In the genomic region with DNA sequence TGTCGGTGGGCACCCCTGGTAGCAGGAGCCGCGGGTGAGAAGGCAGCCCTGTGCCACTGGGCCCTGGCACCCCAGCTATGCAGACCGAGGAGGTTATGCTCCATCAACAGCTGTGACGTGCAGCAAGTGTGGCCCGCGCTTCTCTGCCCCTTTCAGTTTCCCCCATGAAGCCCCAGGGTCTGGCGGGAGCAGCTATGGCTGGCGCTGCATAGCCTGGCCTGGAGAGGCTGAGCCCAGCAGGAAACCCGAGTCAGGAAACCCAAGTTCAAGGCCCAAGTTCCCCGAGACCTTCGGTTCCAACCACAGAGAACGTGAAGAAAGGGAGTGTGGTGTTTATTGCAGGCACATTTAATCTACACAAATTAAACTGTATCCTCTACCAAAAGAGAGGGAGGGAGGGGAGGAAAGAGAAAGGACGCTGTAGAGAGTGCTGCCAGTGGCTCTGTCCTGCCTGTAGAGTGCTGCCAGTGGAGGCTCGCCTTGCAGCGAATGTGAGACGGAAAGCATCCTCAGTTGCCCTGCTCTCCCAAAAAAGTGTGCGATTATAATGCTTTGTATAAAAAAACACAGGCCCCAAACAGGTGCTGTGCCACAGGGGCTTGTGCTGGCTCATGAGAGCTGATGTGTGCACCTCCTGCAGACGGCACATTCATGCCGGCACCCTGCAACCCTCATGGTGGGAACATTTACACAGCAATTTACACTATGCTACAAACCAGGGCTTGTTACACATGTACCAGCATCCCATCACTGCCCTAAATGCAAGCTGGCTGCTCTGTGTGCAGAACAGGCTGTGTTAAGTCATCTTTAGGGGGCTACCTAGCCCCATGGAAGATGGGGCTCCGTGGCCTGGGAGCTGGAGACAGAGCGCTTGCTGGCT, we compare ENCODE assay signal across 9 cellular contexts. TPM values are rescaled to one million over a fixed set of nuclear protein-coding genes. Genes with fewer than 3 reads are reported as not detected.
DNase-seq lines count a peak whose midpoint lies in the region; ATAC-seq, FAIRE-seq and TF ChIP-seq lines count a peak whose summit lies in the region.
"Had no signal": no experiment of that assay in that cellular context is flagged by ENCODE, and none has a peak within 500 bp of the region (broad histone marks: within the 10 kb centered on the region; RNA-seq: fewer than 3 reads in every experiment).

No MANE protein-coding gene starts in this region.

- DNase-seq in CD4-positive, alpha-beta T cell: peak in 4 of 10 experiments; percentile 2 to 33 (median 13)
- DNase-seq in activated CD4-positive, alpha-beta memory T cell treated with anti-CD3 and anti-CD28 coated beads for 36 hours: peak; percentile 32
- peak; percentile 67 for DNase-seq in kidney
- no peak for DNase-seq in endothelial cell (ENCODE audit: low spot score)
- DNase-seq in gastrocnemius medialis: no peak
- no peak for DNase-seq in NCI-H1105 treated with DMSO at 0.1 percent for 48 hours (lab: John Stamatoyannopoulos, UW)
- no peak for DNase-seq in NAMALWA (ENCODE audit: low spot score)
- DNase-seq: RPMI8226 had no signal

- peak overlapping the region; percentile 52 for H3K4me3 Mint-ChIP-seq in CD4-positive, alpha-beta T cell
- no peak overlapping the region for H3K4me3 Mint-ChIP-seq in activated CD4-positive, alpha-beta memory T cell treated with anti-CD3 and anti-CD28 coated beads for 36 hours
- no peak overlapping the region for H3K4me3 Mint-ChIP-seq in endothelial cell (ENCODE audit: unreplicated experiment)

- H3K4me3 ChIP-seq in kidney (ENCODE audit: low read length in 2 of 2): no peak overlapping the region
- no peak overlapping the region for H3K4me3 ChIP-seq in gastrocnemius medialis

- intact Hi-C loops in CD4-positive, alpha-beta T cell (cut with DNase I, micrococcal nuclease): no loop called here
- intact Hi-C loops in activated CD4-positive, alpha-beta memory T cell treated with anti-CD3 and anti-CD28 coated beads for 36 hours (cut with micrococcal nuclease): loop anchor here (1.0 to 2.0 kb wide), 2 partner anchors 43 to 50 kb away; a partner anchor contains a TSS
- intact Hi-C loops in kidney (cut with DNase I): no loop called here
- intact Hi-C loops in gastrocnemius medialis (cut with DNase I; ENCODE audit: low total_unique reads): no loop called here

- H3K9ac ChIP-seq in kidney (ENCODE audit: low read length in 2 of 2): no peak overlapping the region

- H3K36me3 ChIP-seq in kidney (ENCODE audit: control insufficient read depth in 1 of 2, insufficient read depth in 2 of 2, low read length in 2 of 2): no peaks in the 10 kb centered on the region
- H3K36me3 ChIP-seq in gastrocnemius medialis: no peaks in the 10 kb centered on the region

- peaks cover 43% of the 10 kb centered on the region for H3K4me1 Mint-ChIP-seq in CD4-positive, alpha-beta T cell (ENCODE audit: low read depth)
- H3K4me1 Mint-ChIP-seq in activated CD4-positive, alpha-beta memory T cell treated with anti-CD3 and anti-CD28 coated beads for 36 hours (ENCODE audit: low read depth): peaks cover 43% of the 10 kb centered on the region
- H3K4me1 Mint-ChIP-seq in endothelial cell (ENCODE audit: unreplicated experiment): peaks cover 4% of the 10 kb centered on the region

- H3K9me3 ChIP-seq in CD4-positive, alpha-beta T cell (ENCODE audit: control insufficient read depth, low read length): no peaks in the 10 kb centered on the region
- H3K9me3 ChIP-seq in kidney (ENCODE audit: control insufficient read depth in 1 of 2, low read length in 2 of 2): no peaks in the 10 kb centered on the region
- no peaks in the 10 kb centered on the region for H3K9me3 ChIP-seq in gastrocnemius medialis

- TF ChIP-seq CTCF in CD4-positive, alpha-beta T cell (IDR thresholded peaks at IDR 0.05): no peak
- TF ChIP-seq CTCF in kidney (IDR thresholded peaks at IDR 0.05; ENCODE audit: borderline replicate concordance, extremely low read depth, insufficient read depth) (no peak), endothelial cell (IDR thresholded peaks at IDR 0.05; ENCODE audit: unreplicated experiment) (no peak), gastrocnemius medialis (IDR thresholded peaks at IDR 0.05 in 4 of 5, conservative IDR thresholded peaks at IDR 0.05 in 1 of 5) (no peak)

- CTCF ChIA-PET in CD4-positive, alpha-beta T cell (lab: Charles Lee): interaction anchor here (1.3 to 3.9 kb wide), 2 partner anchors 12 to 94 kb away, joined by 3 to 14 read pairs; no protein-coding TSS in a partner anchor
- CTCF ChIA-PET in activated CD4-positive, alpha-beta memory T cell treated with anti-CD3 and anti-CD28 coated beads for 36 hours (lab: Charles Lee): interaction anchor here (1.1 to 8.3 kb wide), 8 partner anchors 12 to 94 kb away, joined by 3 to 62 read pairs (median 7); a partner anchor contains a TSS

- POLR2A ChIA-PET in CD4-positive, alpha-beta T cell (lab: Charles Lee): interaction anchor here (0.7 to 4.0 kb wide), 7 partner anchors 12 to 94 kb away, joined by 3 to 27 read pairs (median 12); a partner anchor contains a TSS
- POLR2A ChIA-PET in activated CD4-positive, alpha-beta memory T cell treated with anti-CD3 and anti-CD28 coated beads for 36 hours (lab: Charles Lee): interaction anchor here (1.1 to 2.7 kb wide), 4 partner anchors 11 to 42 kb away, joined by 3 to 16 read pairs (median 8); a partner anchor contains a TSS

- H3K9me3 Mint-ChIP-seq in CD4-positive, alpha-beta T cell: no peaks in the 10 kb centered on the region
- no peaks in the 10 kb centered on the region for H3K9me3 Mint-ChIP-seq in activated CD4-positive, alpha-beta memory T cell treated with anti-CD3 and anti-CD28 coated beads for 36 hours
- H3K9me3 Mint-ChIP-seq in endothelial cell (ENCODE audit: unreplicated experiment): no peaks in the 10 kb centered on the region

- no peaks in the 10 kb centered on the region for H3K4me1 ChIP-seq in kidney (ENCODE audit: control insufficient read depth in 1 of 2, insufficient read depth in 1 of 2, low read depth in 1 of 2, low read length in 2 of 2)
- H3K4me1 ChIP-seq in gastrocnemius medialis: no peaks in the 10 kb centered on the region

- peak; percentile 81 for ATAC-seq in CD4-positive, alpha-beta T cell (ENCODE audit: poor library complexity)
- ATAC-seq in HG02571 (IDR thresholded peaks at IDR 0.05; ENCODE audit: unreplicated experiment) (peak; percentile 47), gastrocnemius medialis (no peak)

- no peak for TF ChIP-seq POLR2A in gastrocnemius medialis (IDR thresholded peaks at IDR 0.05)

- H3K27me3 ChIP-seq in CD4-positive, alpha-beta T cell (ENCODE audit: control insufficient read depth, insufficient read depth, low read length): no peaks in the 10 kb centered on the region
- no peaks in the 10 kb centered on the region for H3K27me3 ChIP-seq in gastrocnemius medialis

- no peak for FAIRE-seq in kidney (lab: Jason Lieb, UNC)

- in situ Hi-C loops in gastrocnemius medialis (cut with MboI; ENCODE audit: low sequenced_read_pairs in 4 of 4): loop anchor here in 2 of 4 donors (25.0 kb wide), 1 partner anchor 410 kb away; a partner anchor contains a TSS

- peak overlapping the region; percentile 26 for H3K27ac ChIP-seq in CD4-positive, alpha-beta T cell (ENCODE audit: low read depth, low read length)
- H3K27ac ChIP-seq in kidney (ENCODE audit: low read depth in 2 of 2, low read length in 2 of 2) (no peak overlapping the region), gastrocnemius medialis (no peak overlapping the region)

- no peaks in the 10 kb centered on the region for H3K36me3 Mint-ChIP-seq in CD4-positive, alpha-beta T cell (ENCODE audit: low read depth)
- H3K36me3 Mint-ChIP-seq in activated CD4-positive, alpha-beta memory T cell treated with anti-CD3 and anti-CD28 coated beads for 36 hours: no peaks in the 10 kb centered on the region
- no peaks in the 10 kb centered on the region for H3K36me3 Mint-ChIP-seq in endothelial cell (ENCODE audit: low read depth, unreplicated experiment)

- H3K27ac Mint-ChIP-seq in CD4-positive, alpha-beta T cell: peak overlapping the region; percentile 75
- no peak overlapping the region for H3K27ac Mint-ChIP-seq in activated CD4-positive, alpha-beta memory T cell treated with anti-CD3 and anti-CD28 coated beads for 36 hours
- H3K27ac Mint-ChIP-seq in endothelial cell (ENCODE audit: unreplicated experiment): no peak overlapping the region

- H3K27me3 Mint-ChIP-seq in CD4-positive, alpha-beta T cell: no peaks in the 10 kb centered on the region
- H3K27me3 Mint-ChIP-seq in activated CD4-positive, alpha-beta memory T cell treated with anti-CD3 and anti-CD28 coated beads for 36 hours: no peaks in the 10 kb centered on the region
- H3K27me3 Mint-ChIP-seq in endothelial cell (ENCODE audit: unreplicated experiment): peaks cover 6% of the 10 kb centered on the region

RNA-seq across cellular contexts. Expression of a gene that starts 16.3 kb away (rescaled TPM):
- 10 to 100 TPM; 40.5 to 42.0 TPM for total RNA-seq in CD4-positive, alpha-beta T cell
- 100 to 1,000 TPM; 102 to 103 TPM for total RNA-seq in activated CD4-positive, alpha-beta memory T cell treated with anti-CD3 and anti-CD28 coated beads for 36 hours
- 60.5 TPM for total RNA-seq in kidney
- polyA plus RNA-seq in kidney (ENCODE audit: insufficient read depth, low read depth, low replicate concordance): 87.9 TPM
- total RNA-seq in endothelial cell (ENCODE audit: unreplicated experiment): 48.8 TPM
- total RNA-seq in gastrocnemius medialis: 10 to 100 TPM; 59.9 to 64.5 (median 61.3) TPM

RNA-seq across cellular contexts. Expression of a gene that starts 42.8 kb away (rescaled TPM):
- total RNA-seq in CD4-positive, alpha-beta T cell: 10 to 100 TPM; 37.5 to 41.0 TPM
- 10 to 100 TPM; 23.6 to 24.3 TPM for total RNA-seq in activated CD4-positive, alpha-beta memory T cell treated with anti-CD3 and anti-CD28 coated beads for 36 hours
- total RNA-seq in kidney (11.7 TPM), endothelial cell (ENCODE audit: unreplicated experiment) (0.77 TPM), gastrocnemius medialis (100 to 1,000 TPM in 3 of 4 donors, 10 to 100 TPM in 1; 69.1 to 164 (median 135) TPM)
- polyA plus RNA-seq in kidney (ENCODE audit: insufficient read depth, low read depth, low replicate concordance): 7.1 TPM

Comparison
In these comparisons a context has a peak if more than half of its experiments do, and no peak if none do; other contexts are left out.
1. ATAC-seq: peak in CD4-positive, alpha-beta T cell (single experiment) and HG02571 (single experiment); none in gastrocnemius medialis (0 of 2).
2. DNase-seq: peak in activated CD4-positive, alpha-beta memory T cell treated with anti-CD3 and anti-CD28 coated beads for 36 hours (single experiment) and kidney (single experiment); none in endothelial cell (single experiment), gastrocnemius medialis (0 of 2), NCI-H1105 treated with DMSO at 0.1 percent for 48 hours (single experiment) and NAMALWA (single experiment).